In genomic region chr3:195248281-195248680, GRCh38 we compare ENCODE assay signal across 22 cellular contexts. TPM values are rescaled to one million over a fixed set of nuclear protein-coding genes. Genes with fewer than 3 reads are reported as not detected.
DNase-seq lines count a peak whose midpoint lies in the region; ATAC-seq and TF ChIP-seq lines count a peak whose summit lies in the region.
"Had no signal": no experiment of that assay in that cellular context is flagged by ENCODE, and none has a peak within 500 bp of the region (broad histone marks: within the 10 kb centered on the region; RNA-seq: fewer than 3 reads in every experiment).

No MANE protein-coding gene starts in this region.

- no peaks in the 10 kb centered on the region for H3K4me1 ChIP-seq in testis

- no peaks in the 10 kb centered on the region for H3K9me3 ChIP-seq in testis
- H3K9me3 ChIP-seq: BE2C, HAP-1, MG63, SJCRH30 had no signal

- peak; percentile 33 for DNase-seq in activated CD8-positive, alpha-beta memory T cell treated with anti-CD3 and anti-CD28 coated beads for 24 hours
- DNase-seq in activated CD8-positive, alpha-beta memory T cell treated with anti-CD3 and anti-CD28 coated beads, Interleukin-2, amount 50 U/mL, for 48 hours = no peak
- DNase-seq in dermis blood vessel endothelial cell (peak; percentile 41), kidney tubule cell (ENCODE audit: low spot score) (peak; percentile 20), testis (peak; percentile 8), AG08395 (ENCODE audit: low spot score) (no peak)
- DNase-seq: BE2C; CD8-positive, alpha-beta memory T cell; DMS79 treated with DMSO at 0.1 percent for 48 hours; HFFc6; MG63; NCI-H2029 treated with DMSO at 0.1 percent for 48 hours; NCI-H446 treated with DMSO at 0.1 percent for 48 hours; NCI-H526 treated with DMSO at 0.1 percent for 48 hours; PC-9; SJCRH30 had no signal

- intact Hi-C loops in testis (cut with DNase I; ENCODE audit: low total_unique reads) = no loop called here

- no peaks in the 10 kb centered on the region for H3K36me3 ChIP-seq in testis (ENCODE audit: low read depth, missing control alignments)
- H3K36me3 ChIP-seq: HAP-1, MG63, SJCRH30 had no signal

- H3K27me3 ChIP-seq in testis = no peaks in the 10 kb centered on the region
- H3K27me3 ChIP-seq: BE2C, MG63, SJCRH30 had no signal

- no peak overlapping the region for H3K4me3 ChIP-seq in testis
- H3K4me3 ChIP-seq: GM23338, HAP-1, MG63, PC-9, SJCRH30 had no signal

- no peak for TF ChIP-seq POLR2A in testis (IDR thresholded peaks at IDR 0.05)

- ATAC-seq in GM19467 (IDR thresholded peaks at IDR 0.05; ENCODE audit: unreplicated experiment) = no peak
- ATAC-seq in GM21576 (IDR thresholded peaks at IDR 0.05; ENCODE audit: unreplicated experiment) = no peak
- ATAC-seq: GM23338, Right ventricle myocardium inferior had no signal

- no peak for TF ChIP-seq CTCF in testis (IDR thresholded peaks at IDR 0.05)

- H3K27ac ChIP-seq in testis = no peak overlapping the region
- H3K27ac ChIP-seq: 22Rv1, PC-9 had no signal

- WGBS in testis, 2 donors = 91 to 98% methylated on average over 8 of the region's 8 CpGs

RNA-seq across cellular contexts. Expression of gene XXYLT1, which starts 22.7 kb away (rescaled TPM):
- total RNA-seq in dermis blood vessel endothelial cell = 35.7 and 50.7 TPM in 2 replicates
- 10 to 100 TPM; 11.1 to 12.5 TPM for total RNA-seq in testis
- 7.2 TPM for polyA plus RNA-seq in testis (ENCODE audit: insufficient read depth, low read depth, low replicate concordance)

Comparison
In these comparisons a context has a peak if more than half of its experiments do, and no peak if none do; other contexts are left out.
1. DNase-seq: peak in activated CD8-positive, alpha-beta memory T cell treated with anti-CD3 and anti-CD28 coated beads for 24 hours (single experiment), dermis blood vessel endothelial cell (single experiment), kidney tubule cell (single experiment) and testis (single experiment); none in activated CD8-positive, alpha-beta memory T cell treated with anti-CD3 and anti-CD28 coated beads, Interleukin-2, amount 50 U/mL, for 48 hours (single experiment) and AG08395 (single experiment).